In the genomic region with DNA sequence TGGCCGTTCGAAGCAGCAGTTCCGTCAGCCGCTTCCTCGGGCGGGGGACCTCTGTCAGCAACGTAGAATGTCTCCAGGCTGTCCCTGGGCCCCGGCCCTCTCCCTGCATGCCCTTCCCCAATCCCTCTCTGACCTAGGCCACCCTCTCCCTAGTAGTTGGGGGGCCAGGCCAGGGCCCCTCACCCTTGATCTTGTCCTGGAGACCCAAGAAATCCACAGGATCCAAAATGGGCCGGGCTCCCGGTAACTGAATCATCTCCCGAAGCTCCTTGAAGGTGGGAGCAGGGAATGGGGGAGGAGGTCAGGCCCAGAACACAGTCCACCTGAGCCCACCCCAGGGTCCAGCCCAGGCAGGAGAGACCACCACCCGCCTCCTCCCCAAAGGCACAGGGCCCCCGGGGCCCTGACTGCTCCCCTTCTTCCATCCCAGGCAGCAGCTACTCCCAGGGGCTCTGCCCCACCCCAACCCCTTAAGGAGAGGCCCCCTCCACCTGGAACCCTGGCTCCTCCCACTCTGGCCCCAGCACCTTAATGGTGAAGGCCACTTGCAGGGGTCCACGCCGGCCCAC, we compare ENCODE assay signal across 20 cellular contexts. TPM values are rescaled to one million over a fixed set of nuclear protein-coding genes. Genes with fewer than 3 reads are reported as not detected.
A peak's percentile ranks its signal among the peaks of the same experiment; 100 is the strongest.
DNase-seq lines count a peak whose midpoint lies in the region; ATAC-seq, FAIRE-seq and TF ChIP-seq lines count a peak whose summit lies in the region.
"Had no signal": no experiment of that assay in that cellular context is flagged by ENCODE, and none has a peak within 500 bp of the region (broad histone marks: within the 10 kb centered on the region; RNA-seq: fewer than 3 reads in every experiment).

No MANE protein-coding gene starts in this region.

- H3K27ac ChIP-seq in HCT116 (ENCODE audit: low read depth, low read length): no peak overlapping the region; the same call in 1 of the 2 replicates
- H3K27ac ChIP-seq: GM23248, pancreas, Peyer's patch had no signal

- no peak overlapping the region for H3K4me2 ChIP-seq in HCT116 (ENCODE audit: low read length)

- FAIRE-seq in frontal cortex (lab: Jason Lieb, UNC): no peak
- FAIRE-seq: D721Med, pancreas had no signal

- no peaks in the 10 kb centered on the region for H3K9me3 ChIP-seq in HCT116 (ENCODE audit: control insufficient read depth in 1 of 2, insufficient read depth in 1 of 2, low read depth in 1 of 2, low read length in 2 of 2)
- no peaks in the 10 kb centered on the region for H3K9me3 ChIP-seq in BE2C
- H3K9me3 ChIP-seq: pancreas, Peyer's patch had no signal

- peaks cover 4% of the 10 kb centered on the region for H3K36me3 Mint-ChIP-seq in chondrocyte (ENCODE audit: low read depth)

- H3K27me3 ChIP-seq in HCT116 (ENCODE audit: insufficient read depth, low read length) (no peaks in the 10 kb centered on the region), BE2C (peaks cover 31% of the 10 kb centered on the region)

- H3K4me3 ChIP-seq in HCT116 (replicated peaks in 1 of 2; ENCODE audit: low read depth in 1 of 2, low read length in 2 of 2): no peak overlapping the region
- no peak overlapping the region for H3K4me3 ChIP-seq in BE2C (ENCODE audit: low read depth, low read length)
- H3K4me3 ChIP-seq: GM23248, pancreas, Peyer's patch had no signal

- no peak overlapping the region for H3K9ac ChIP-seq in HCT116 (ENCODE audit: low read length)
- H3K9ac ChIP-seq: GM23248 had no signal

- no peak overlapping the region for H2AFZ ChIP-seq in HCT116 (ENCODE audit: low read depth, low read length, poor library complexity, severe bottlenecking)
- H2AFZ ChIP-seq: GM23248 had no signal

- TF ChIP-seq POLR2A in HCT116 (IDR thresholded peaks at IDR 0.05; ENCODE audit: borderline replicate concordance, extremely low read depth, insufficient read depth, insufficient read length): no peak

- no peaks in the 10 kb centered on the region for H4K20me1 ChIP-seq in HCT116 (ENCODE audit: insufficient read depth)

- POLR2A ChIA-PET in HCT116 (lab: Charles Lee): interaction anchor here (3.0 kb wide), 1 partner anchor 9 kb away, joined by 23 read pairs; the partner anchor contains the start of gene FDXR

- H3K4me3 Mint-ChIP-seq in chondrocyte (ENCODE audit: unreplicated experiment): no peak overlapping the region
- H3K4me3 Mint-ChIP-seq: activated naive CD8-positive, alpha-beta T cell treated with anti-CD3 and anti-CD28 coated beads, Interleukin-2, amount 50 U/mL, for 24 hours; activated T-cell treated with anti-CD3 and anti-CD28 coated beads, Interleukin-2, amount 50 U/mL, for 72 hours; dendritic cell treated with granulocyte-macrophage colony-stimulating factor and Interleukin-4, amounts not matched to agents 40 ng/mL and 50 ng/mL, for 4 days; stimulated activated naive B cell treated with anti-CD40 and anti-IgM and Interleukin-4, amounts not matched to agents 10 μg/mL and 1 μg/mL and 100 μg/mL, for 72 hours had no signal

- TF ChIP-seq RAD21 in HCT116 (IDR thresholded peaks at IDR 0.05; ENCODE audit: low read depth): no peak

- H3K9me2 ChIP-seq in HCT116 (ENCODE audit: insufficient read depth): no peaks in the 10 kb centered on the region

- H3K9me3 Mint-ChIP-seq in chondrocyte (ENCODE audit: low read depth): no peaks in the 10 kb centered on the region
- H3K9me3 Mint-ChIP-seq: activated naive CD8-positive, alpha-beta T cell treated with anti-CD3 and anti-CD28 coated beads, Interleukin-2, amount 50 U/mL, for 24 hours; activated T-cell treated with anti-CD3 and anti-CD28 coated beads, Interleukin-2, amount 50 U/mL, for 72 hours; CD4-positive, alpha-beta memory T cell; dendritic cell treated with granulocyte-macrophage colony-stimulating factor and Interleukin-4, amounts not matched to agents 40 ng/mL and 50 ng/mL, for 4 days; stimulated activated naive B cell treated with anti-CD40 and anti-IgM and Interleukin-4, amounts not matched to agents 10 μg/mL and 1 μg/mL and 100 μg/mL, for 72 hours had no signal

- no peaks in the 10 kb centered on the region for H3K79me2 ChIP-seq in HCT116 (ENCODE audit: insufficient read depth, low read length)

- H3K27me3 Mint-ChIP-seq in chondrocyte (ENCODE audit: low read depth): peaks cover 12% of the 10 kb centered on the region

- peak; percentile 23 for ATAC-seq in HCT116

- CTCF ChIA-PET in HCT116 (lab: Charles Lee): interaction anchor here (3.2 to 3.4 kb wide), 2 partner anchors 9 to 119 kb away, joined by 22 to 40 read pairs; partner anchors contain the start of gene FDXR

- TF ChIP-seq CTCF in HCT116 (IDR thresholded peaks at IDR 0.05 in 2 of 3, conservative IDR thresholded peaks at IDR 0.05 in 1 of 3; ENCODE audit: borderline replicate concordance in 1 of 3, insufficient read depth in 1 of 3, low read depth in 2 of 3, low read length in 2 of 3) (no peak), chondrocyte (IDR thresholded peaks at IDR 0.05) (no peak), BE2C (IDR thresholded peaks at IDR 0.05; ENCODE audit: low read depth, low read length) (no peak)

- BruUV-seq in HCT116 (replicated peaks; lab: Mats Ljungman, UMichigan): no TSS peak

- RAD21 ChIA-PET in HCT116 (lab: Charles Lee; ENCODE audit: low non-redundant PET in 1 of 2, low total read pairs in 2 of 2, uncharacterized antibody in 2 of 2, unreplicated experiment in 2 of 2): no interaction called here

- H3K36me3 ChIP-seq in HCT116 (ENCODE audit: control insufficient read depth in 1 of 2, insufficient read depth in 2 of 2, low read length in 2 of 2) (peaks cover 7 to 15% of the 10 kb centered on the region in 2 experiments; a peak in 3 of 4 replicates), BE2C (no peaks in the 10 kb centered on the region)
- H3K36me3 ChIP-seq: pancreas, Peyer's patch had no signal

- H3K27ac Mint-ChIP-seq in chondrocyte (ENCODE audit: unreplicated experiment): no peak overlapping the region
- H3K27ac Mint-ChIP-seq: activated naive CD8-positive, alpha-beta T cell treated with anti-CD3 and anti-CD28 coated beads, Interleukin-2, amount 50 U/mL, for 24 hours; activated T-cell treated with anti-CD3 and anti-CD28 coated beads, Interleukin-2, amount 50 U/mL, for 72 hours; dendritic cell treated with granulocyte-macrophage colony-stimulating factor and Interleukin-4, amounts not matched to agents 40 ng/mL and 50 ng/mL, for 4 days had no signal

- H3K4me1 ChIP-seq in HCT116 (ENCODE audit: control insufficient read depth in 1 of 2, insufficient read depth in 2 of 2, low read length in 2 of 2) (peaks cover 0 to 21% of the 10 kb centered on the region in 2 experiments; a peak in 1 of 4 replicates), BE2C (0 out of 2 replicates have a peak, but pooled peaks cover 6% of the 10 kb centered on the region)

- no peak for DNase-seq in HCT116 (ENCODE audit: low read depth, low spot score)
- DNase-seq in chondrocyte (ENCODE audit: low spot score): peak; percentile 73
- no peak for DNase-seq in frontal cortex (ENCODE audit: low spot score in 2 of 2)
- no peak for DNase-seq in BE2C
- DNase-seq: NCI-H1092, NCI-H748 treated with DMSO at 0.1 percent for 48 hours, SIG-M5 had no signal

- H3K4me1 Mint-ChIP-seq in chondrocyte (ENCODE audit: low read depth): peaks cover 14% of the 10 kb centered on the region

- intact Hi-C loops in HCT116 (cut with micrococcal nuclease): loop anchor here (2.0 kb wide), 2 partner anchors 120 to 208 kb away; no protein-coding TSS in a partner anchor

TF ChIP-seq in HCT116, 20 proteins besides CTCF, POLR2A, EP300 and RAD21 (continues in another document):
- no peak for TF ChIP-seq REST (IDR thresholded peaks at IDR 0.05; ENCODE audit: low read depth)
- TF ChIP-seq CEBPB (IDR thresholded peaks at IDR 0.05; ENCODE audit: low read depth): no peak

RNA-seq across cellular contexts. Expression of gene GRIN2C, which starts 4.7 kb away (rescaled TPM):
- total RNA-seq in HCT116 (2021; ENCODE audit: unreplicated experiment): 2.2 TPM
- polyA plus RNA-seq in HCT116 (2012): 1.0 and 1.1 TPM in 2 replicates
- total RNA-seq in chondrocyte: 0.07 to 0.28 TPM in 2 of 3 replicates, not detected in the other
- total RNA-seq in frontal cortex: 1.2 TPM
- polyA plus RNA-seq in BE2C (2012; ENCODE audit: insufficient read depth, insufficient read length, low read depth): 0.11 TPM
- total RNA-seq: GM23248 had no signal
- polyA plus RNA-seq: CD4-positive, alpha-beta memory T cell; GM23248 had no signal

RNA-seq across cellular contexts. Expression of gene FDXR, which starts 8.4 kb away (rescaled TPM):
- total RNA-seq in HCT116 (2021; ENCODE audit: unreplicated experiment): 98.8 TPM
- 82.6 and 86.1 TPM in 2 replicates for polyA plus RNA-seq in HCT116 (2012)
- total RNA-seq in chondrocyte: 7.2 to 11.6 TPM (median 9.0 TPM) in 3 replicates
- 2.4 TPM for total RNA-seq in frontal cortex
- 13.3 TPM for polyA plus RNA-seq in BE2C (2012; ENCODE audit: insufficient read depth, insufficient read length, low read depth)

RNA-seq across cellular contexts. Expression of gene FADS6, which starts 29.1 kb away (rescaled TPM):
- total RNA-seq in HCT116 (2021; ENCODE audit: unreplicated experiment): not detected
- polyA plus RNA-seq in HCT116 (2012): not detected in 2 replicates
- total RNA-seq in chondrocyte: not detected in 3 replicates
- total RNA-seq in frontal cortex: 0.82 TPM
- not detected for polyA plus RNA-seq in BE2C (2012; ENCODE audit: insufficient read depth, insufficient read length, low read depth)
- total RNA-seq: activated T-cell treated with anti-CD3 and anti-CD28 coated beads, Interleukin-2, amount 50 U/mL, for 72 hours; CD4-positive, alpha-beta memory T cell; GM23248; HT-29; skeletal muscle tissue; T-helper 2 cell treated with Interferon-gamma antibody and Interleukin-4, amounts not matched to agents 100 ng/mL and 5 ng/mL, for 36 hours had no signal
- polyA plus RNA-seq: CD4-positive, alpha-beta memory T cell; GM23248; neural cell had no signal

RNA-seq across cellular contexts. Expression of gene USH1G, which starts 58.7 kb away (rescaled TPM):
- total RNA-seq in HCT116 (2021; ENCODE audit: unreplicated experiment) (3.1 TPM), chondrocyte (not detected in 3 replicates), frontal cortex (0.41 TPM)
- polyA plus RNA-seq in HCT116 (2012): 2.2 and 2.4 TPM in 2 replicates
- not detected for polyA plus RNA-seq in BE2C (2012; ENCODE audit: insufficient read depth, insufficient read length, low read depth)
- total RNA-seq: activated T-cell treated with anti-CD3 and anti-CD28 coated beads, Interleukin-2, amount 50 U/mL, for 72 hours; CD4-positive, alpha-beta memory T cell; GM23248; HT-29; T-helper 2 cell treated with Interferon-gamma antibody and Interleukin-4, amounts not matched to agents 100 ng/mL and 5 ng/mL, for 36 hours had no signal
- polyA plus RNA-seq: CD4-positive, alpha-beta memory T cell; GM23248; neural cell had no signal

RNA-seq across cellular contexts. Expression of gene OTOP2, which starts 59.7 kb away (rescaled TPM):
- not detected for total RNA-seq in HCT116 (2021; ENCODE audit: unreplicated experiment)
- polyA plus RNA-seq in HCT116 (2012): 0.04 and 0.07 TPM in 2 replicates
- not detected in 3 replicates for total RNA-seq in chondrocyte
- not detected for total RNA-seq in frontal cortex
- not detected for polyA plus RNA-seq in BE2C (2012; ENCODE audit: insufficient read depth, insufficient read length, low read depth)
- total RNA-seq: activated T-cell treated with anti-CD3 and anti-CD28 coated beads, Interleukin-2, amount 50 U/mL, for 72 hours; CD4-positive, alpha-beta memory T cell; GM23248; HT-29; pancreas; skeletal muscle tissue; T-helper 2 cell treated with Interferon-gamma antibody and Interleukin-4, amounts not matched to agents 100 ng/mL and 5 ng/mL, for 36 hours had no signal
- polyA plus RNA-seq: CD4-positive, alpha-beta memory T cell; GM23248; neural cell; pancreas had no signal
